Comparison of ENCODE assay signal across 8 cellular contexts in genomic region chrX:72305286-72306084, GRCh38. TPM values are rescaled to one million over a fixed set of nuclear protein-coding genes. Genes with fewer than 3 reads are reported as not detected.
DNase-seq lines count a peak whose midpoint lies in the region; ATAC-seq and TF ChIP-seq lines count a peak whose summit lies in the region.

Gene CITED1 (minus strand): TSS chrX:72305914. CDS start chrX:72302869, 3,045 bp downstream.

- no TSS peak for BruUV-seq in mammary epithelial cell (replicated peaks; lab: Mats Ljungman, UMichigan)

- H3K9ac ChIP-seq in OCI-LY1 (ENCODE audit: low read length) (no peak within 1 kb of the TSS), mammary epithelial cell (ENCODE audit: insufficient read depth, low read length) (no peak within 1 kb of the TSS)

- H3K27ac ChIP-seq in OCI-LY1 (ENCODE audit: low read depth, low read length, poor library complexity, severe bottlenecking) (no peak within 1 kb of the TSS), mammary epithelial cell (ENCODE audit: insufficient read depth, low read depth, low read length) (no peak within 1 kb of the TSS)

- CTCF ChIA-PET in mammary epithelial cell (lab: Charles Lee; ENCODE audit: low non-redundant PET) = interaction anchor here (0.6 kb wide), 1 partner anchor 239 kb away, joined by 3 read pairs; no protein-coding TSS in a partner anchor

- H3K36me3 ChIP-seq in OCI-LY1 (ENCODE audit: insufficient read depth, low read length) (no peaks in the 10 kb centered on the region), mammary epithelial cell (ENCODE audit: insufficient read depth, low read length) (no peaks in the 10 kb centered on the region)

- no peaks in the 10 kb centered on the region for H3K9me2 ChIP-seq in OCI-LY1 (ENCODE audit: low read depth, low read length)

- intact Hi-C loops in mammary epithelial cell (cut with micrococcal nuclease) = loop anchor here (2.0 to 5.0 kb wide), 2 partner anchors 29 to 123 kb away; partner anchors contain the start of genes PIN4 and RPS4X

- H3K79me2 ChIP-seq in OCI-LY1 (ENCODE audit: insufficient read depth, low read length) (no peaks in the 10 kb centered on the region), mammary epithelial cell (ENCODE audit: insufficient read depth, low read length) (no peaks in the 10 kb centered on the region)

- H4K20me1 ChIP-seq in OCI-LY1 (ENCODE audit: insufficient read depth, low read length) (no peaks in the 10 kb centered on the region), mammary epithelial cell (ENCODE audit: insufficient read depth, low read length) (no peaks in the 10 kb centered on the region)

- peak; percentile 13 for DNase-seq in G401 (ENCODE audit: low spot score)
- DNase-seq in mammary epithelial cell = peak; percentile 7
- DNase-seq in NCI-H128 (lab: John Stamatoyannopoulos, UW; ENCODE audit: unreplicated experiment) = no peak
- DNase-seq in NCI-H1930 (lab: John Stamatoyannopoulos, UW) = no peak

- H3K4me2 ChIP-seq in OCI-LY1 (ENCODE audit: low read length) = peak within 1 kb of the TSS; percentile 69
- H3K4me2 ChIP-seq in mammary epithelial cell (ENCODE audit: insufficient read depth, low read depth, low read length) = peak within 1 kb of the TSS; percentile 90

- H3K27me3 ChIP-seq in OCI-LY1 (ENCODE audit: insufficient read depth, low read length) (no peaks in the 10 kb centered on the region), mammary epithelial cell (ENCODE audit: insufficient read depth, low read length) (peaks cover 61% of the 10 kb centered on the region), mononuclear cell (ENCODE audit: insufficient read depth, low read length) (peaks cover 64% of the 10 kb centered on the region)

- H3K4me3 ChIP-seq in OCI-LY1 (ENCODE audit: low read depth, low read length, poor library complexity, severe bottlenecking) = peak within 1 kb of the TSS; percentile 49
- peak within 1 kb of the TSS; percentile 47 to 59 (median 56) for H3K4me3 ChIP-seq in mammary epithelial cell (replicated peaks in 1 of 3; ENCODE audit: insufficient read depth in 1 of 3, low read depth in 2 of 3, low read length in 3 of 3)
- peak within 1 kb of the TSS; percentile 30 for H3K4me3 ChIP-seq in mononuclear cell (ENCODE audit: low read length)

- 14% methylated on average over 46 of the region's 68 CpGs for WGBS in mammary epithelial cell (ENCODE audit: low coverage, missing lambda C conversion rate)

- H3K4me1 ChIP-seq in OCI-LY1 (ENCODE audit: insufficient read depth, low read length, severe bottlenecking) (peaks cover 4% of the 10 kb centered on the region), mammary epithelial cell (ENCODE audit: insufficient read depth, low read length) (peaks cover 23% of the 10 kb centered on the region), mononuclear cell (ENCODE audit: insufficient read depth, low read length) (peaks cover 37% of the 10 kb centered on the region)

- no peaks in the 10 kb centered on the region for H3F3A ChIP-seq in OCI-LY1 (ENCODE audit: insufficient read depth, low read length)

- in situ Hi-C loops in G401 (cut with HindIII; ENCODE audit: low sequenced_read_pairs) = no loop called here
- in situ Hi-C loops in mammary epithelial cell (cut with MboI; ENCODE audit: low sequenced_read_pairs in 2 of 2) = no loop called here

- TF ChIP-seq CTCF in OCI-LY1 (IDR thresholded peaks at IDR 0.05; ENCODE audit: low read length) (no peak), mammary epithelial cell (conservative IDR thresholded peaks at IDR 0.05 in 1 of 2, IDR thresholded peaks at IDR 0.05 in 1 of 2; ENCODE audit: extremely low read depth in 1 of 2, insufficient read depth in 1 of 2, low read depth in 1 of 2, low read length in 2 of 2) (no peak)

- dilution Hi-C loops in mammary epithelial cell (cut with HindIII; ENCODE audit: low sequenced_read_pairs) = no loop called here

- ATAC-seq in GM21825 (IDR thresholded peaks at IDR 0.05; ENCODE audit: unreplicated experiment) (no peak), HG02610 (IDR thresholded peaks at IDR 0.05; ENCODE audit: unreplicated experiment) (no peak)

- H3K9me3 ChIP-seq in OCI-LY1 (ENCODE audit: low read length) (no peaks in the 10 kb centered on the region), mammary epithelial cell (replicated peaks; ENCODE audit: insufficient read depth, low read length) (no peaks in the 10 kb centered on the region), mononuclear cell (ENCODE audit: low read depth, low read length) (no peaks in the 10 kb centered on the region)

- H2AFZ ChIP-seq in OCI-LY1 (ENCODE audit: low read length) = no peak within 1 kb of the TSS
- H2AFZ ChIP-seq in mammary epithelial cell (ENCODE audit: low read depth, low read length) = peak within 1 kb of the TSS; percentile 82

RNA-seq across cellular contexts. Expression of gene CITED1, which starts in this region (rescaled TPM):
- 0.58 and 4.3 TPM in 2 replicates for total RNA-seq in G401 (2014; rRNA removed; shearing (Covaris generic))
- total RNA-seq in mammary epithelial cell (1 to 10 TPM in 1 of 2 donors, not detected in 1; 1.3 TPM), mononuclear cell (0.31 TPM)
- polyA plus RNA-seq in mammary epithelial cell = 0.23 TPM
- not detected for polyA minus RNA-seq in mammary epithelial cell

Comparison
In these comparisons a context has a peak if more than half of its experiments do, and no peak if none do; other contexts are left out.
1. DNase-seq: peak in G401 (single experiment) and mammary epithelial cell (single experiment); none in NCI-H128 (single experiment) and NCI-H1930 (0 of 2).
2. Peak in every context shown above with its lines, with median percentiles within 50 percentile points of each other: H3K4me3 ChIP-seq.